25 cellular contexts compared by ENCODE assay signal in genomic region chr3:112583105-112583504, GRCh38.
"Had no signal": no experiment of that assay in that cellular context is flagged by ENCODE, and none has a peak within 500 bp of the region (broad histone marks: within the 10 kb centered on the region; RNA-seq: fewer than 3 reads in every experiment).

No MANE protein-coding gene starts in this region.

- ATAC-seq: left cardiac atrium; left lung; lower lobe of right lung; mucosa of descending colon; naive thymus-derived CD4-positive, alpha-beta T cell; natural killer cell treated with Interleukin-12 subunit alpha and Interleukin-12 subunit beta and Interleukin-15 and Interleukin-18, amount 100 ng/mL, for 72 hours; sciatic nerve; stimulated activated naive B cell treated with anti-CD40 and anti-IgM and Interleukin-4, amounts not matched to agents 10 μg/mL and 1 μg/mL and 100 μg/mL, for 72 hours; stimulated activated naive CD8-positive, alpha-beta T cell treated with anti-CD3 and anti-CD28 coated beads, Interleukin-15, Interleukin-2, amounts not matched to agents 100 U/mL and 50 U/mL, for 24 hours had no signal

- DNase-seq: kidney glomerular epithelial cell; left cardiac atrium; left lung; lower lobe of right lung; midbrain; mucosa of descending colon; naive thymus-derived CD4-positive, alpha-beta T cell; ovary; stimulated activated CD4-positive, alpha-beta T cell treated with anti-CD3 and anti-CD28 coated beads, Interleukin-12 subunit alpha, Interleukin-12 subunit beta, amount 100 ng/mL, for 4 hours; stimulated activated CD4-positive, alpha-beta T cell treated with anti-CD3 and anti-CD28 coated beads, Interleukin-15, amount 100 ng/mL, for 24 hours; stimulated activated CD4-positive, alpha-beta T cell treated with anti-CD3 and anti-CD28 coated beads, Interleukin-2, amount 100 ng/mL, for 24 hours; stimulated activated CD4-positive, alpha-beta T cell treated with anti-CD3 and anti-CD28 coated beads, Interleukin-4, amount 100 ng/mL, for 1 hour; stimulated activated naive B cell treated with anti-CD40 and anti-IgM and Interleukin-4, amounts not matched to agents 10 μg/mL and 1 μg/mL and 100 μg/mL, for 72 hours; stimulated activated naive CD8-positive, alpha-beta T cell treated with anti-CD3 and anti-CD28 coated beads, Interleukin-15, Interleukin-2, amounts not matched to agents 100 U/mL and 50 U/mL, for 24 hours; stomach; testis; thyroid gland; transverse colon; upper lobe of left lung had no signal

- H3K4me3 ChIP-seq: left lung, lower lobe of right lung, mucosa of descending colon, ovary, right atrium auricular region, skin epidermis, stomach, testis, thyroid gland, transverse colon, upper lobe of left lung, vagina had no signal

- FAIRE-seq: keratinocyte had no signal

- H3K27me3 ChIP-seq: left lung, ovary, right atrium auricular region, stomach, testis, thyroid gland, transverse colon, upper lobe of left lung, vagina had no signal

- H3K27ac ChIP-seq: left lung, lower lobe of right lung, ovary, right atrium auricular region, skin epidermis, stomach, testis, thyroid gland, transverse colon, upper lobe of left lung, vagina had no signal

- H3K9me3 ChIP-seq: left lung, lower lobe of right lung, mucosa of descending colon, ovary, right atrium auricular region, stomach, testis, thyroid gland, transverse colon, upper lobe of left lung, vagina had no signal

- H3K36me3 ChIP-seq: ovary had no signal

- H3K4me1 ChIP-seq: lower lobe of right lung, stomach, testis, thyroid gland, transverse colon, upper lobe of left lung, vagina had no signal
